11 cellular contexts compared by ENCODE assay signal in genomic region chr6:18280084-18280483, GRCh38. TPM values are rescaled to one million over a fixed set of nuclear protein-coding genes. Genes with fewer than 3 reads are reported as not detected.
DNase-seq lines count a peak whose midpoint lies in the region; TF ChIP-seq lines count a peak whose summit lies in the region.
"Had no signal": no experiment of that assay in that cellular context is flagged by ENCODE, and none has a peak within 500 bp of the region (broad histone marks: within the 10 kb centered on the region; RNA-seq: fewer than 3 reads in every experiment).

No MANE protein-coding gene starts in this region.

- DNase-seq in HEK293T (ENCODE audit: extremely low spot score) (peak; percentile 22), NCI-H2107 (lab: John Stamatoyannopoulos, UW) (peak; percentile 16), SK-N-SH (no peak), osteoblast (ENCODE audit: insufficient read length, low spot score, missing footprints) (no peak), A172 (ENCODE audit: low spot score) (no peak), NCI-H82 (lab: John Stamatoyannopoulos, UW) (no peak)
- no peak for DNase-seq in stimulated activated CD4-positive, alpha-beta T cell treated with anti-CD3 and anti-CD28 coated beads, Interleukin-4, amount 100 ng/mL, for 4 hours
- DNase-seq: dermis blood vessel endothelial cell, DMS53, sigmoid colon had no signal

- no peak for TF ChIP-seq EP300 in SK-N-SH (IDR thresholded peaks at IDR 0.05; ENCODE audit: borderline replicate concordance in 1 of 2, low read depth in 1 of 2, low read length in 1 of 2)

- H3K4me2 ChIP-seq in SK-N-SH = no peak overlapping the region; the same call in 1 of the 2 replicates
- H3K4me2 ChIP-seq in osteoblast (ENCODE audit: insufficient read depth, low read length) = peak overlapping the region; percentile 49

- CTCF ChIA-PET in HEK293T (lab: Yijun Ruan, JAX) = interaction anchor here (1.0 kb wide), 1 partner anchor 224 kb away, joined by 3 read pairs; no protein-coding TSS in a partner anchor
- CTCF ChIA-PET in SK-N-SH (lab: Yijun Ruan, JAX) = interaction anchor here (0.9 to 1.2 kb wide), 3 partner anchors 12 to 15 kb away, joined by 3 read pairs; no protein-coding TSS in a partner anchor

- H3K27ac ChIP-seq in SK-N-SH (ENCODE audit: low read depth in 2 of 2, low read length in 1 of 2) = peak overlapping the region in 1 of 2 experiments; percentile 7; a peak in 1 of 4 replicates
- H3K27ac ChIP-seq in osteoblast (ENCODE audit: low read depth, low read length) = no peak overlapping the region
- H3K27ac ChIP-seq: sigmoid colon, thoracic aorta had no signal

- H4K20me1 ChIP-seq in SK-N-SH (ENCODE audit: insufficient read depth) = no peaks in the 10 kb centered on the region
- no peaks in the 10 kb centered on the region for H4K20me1 ChIP-seq in osteoblast (ENCODE audit: insufficient read depth, low read length)

- TF ChIP-seq CTCF in SK-N-SH (IDR thresholded peaks at IDR 0.05) = no peak
- TF ChIP-seq CTCF in osteoblast (IDR thresholded peaks at IDR 0.05; ENCODE audit: extremely low read depth, low read depth, low read length) = no peak

- H3K27me3 ChIP-seq in SK-N-SH (ENCODE audit: insufficient read depth) (peaks cover 15% of the 10 kb centered on the region; the same call in 1 of the 2 replicates), osteoblast (ENCODE audit: insufficient read depth, low read length) (peaks cover 57% of the 10 kb centered on the region)

- POLR2A ChIA-PET in HEK293T (lab: Yijun Ruan, JAX) (no interaction called here), SK-N-SH (lab: Yijun Ruan, JAX) (no interaction called here)

- no peaks in the 10 kb centered on the region for H3K79me2 ChIP-seq in SK-N-SH (ENCODE audit: insufficient read depth)
- H3K79me2 ChIP-seq in osteoblast (ENCODE audit: insufficient read depth, low read length) = no peaks in the 10 kb centered on the region

- H3K9ac ChIP-seq in SK-N-SH = no peak overlapping the region

- H3K9me2 ChIP-seq in SK-N-SH = no peaks in the 10 kb centered on the region

- H3K9me3 ChIP-seq in SK-N-SH (no peaks in the 10 kb centered on the region), osteoblast (ENCODE audit: low read depth, low read length) (no peaks in the 10 kb centered on the region)
- H3K9me3 ChIP-seq: sigmoid colon, thoracic aorta had no signal

- H3K4me1 ChIP-seq in SK-N-SH (ENCODE audit: control insufficient read depth in 1 of 2, insufficient read depth in 2 of 2, low read depth in 1 of 2, low read length in 1 of 2) (peaks cover 0 to 6% of the 10 kb centered on the region in 2 experiments; a peak in 2 of 4 replicates), osteoblast (ENCODE audit: insufficient read depth, low read length) (peaks cover 4% of the 10 kb centered on the region)

- 22% methylated on average over 6 of the region's 6 CpGs for WGBS in SK-N-SH (ENCODE audit: low lambda C conversion rate)

- TF ChIP-seq RAD21 in SK-N-SH (IDR thresholded peaks at IDR 0.05; ENCODE audit: low read length) = no peak

- H3K36me3 ChIP-seq in SK-N-SH (replicated peaks in 1 of 2; ENCODE audit: control insufficient read depth in 1 of 2, insufficient read depth in 2 of 2, low read length in 1 of 2) = no peaks in the 10 kb centered on the region
- no peaks in the 10 kb centered on the region for H3K36me3 ChIP-seq in osteoblast (ENCODE audit: insufficient read depth, low read length)
- H3K36me3 ChIP-seq: sigmoid colon, thoracic aorta had no signal

- H2AFZ ChIP-seq in SK-N-SH (ENCODE audit: low read depth) (no peak overlapping the region), osteoblast (ENCODE audit: low read length) (no peak overlapping the region)

- H3K4me3 ChIP-seq in SK-N-SH (ENCODE audit: low read depth in 2 of 2, low read length in 1 of 2) = no peak overlapping the region
- H3K4me3 ChIP-seq in osteoblast (ENCODE audit: insufficient read depth, low read length) = peak overlapping the region; percentile 15
- H3K4me3 ChIP-seq: sigmoid colon, thoracic aorta had no signal

- H3F3A ChIP-seq in SK-N-SH (replicated peaks; ENCODE audit: insufficient read depth) = no peaks in the 10 kb centered on the region

TF ChIP-seq in HEK293T, 16 proteins besides CTCF, POLR2A, EP300 and RAD21:
- TF ChIP-seq CTBP1 (IDR thresholded peaks at IDR 0.05; ENCODE audit: borderline replicate concordance) (no peak), FOXA1 (IDR thresholded peaks at IDR 0.05) (no peak)
- TF ChIP-seq, protein P1, sequence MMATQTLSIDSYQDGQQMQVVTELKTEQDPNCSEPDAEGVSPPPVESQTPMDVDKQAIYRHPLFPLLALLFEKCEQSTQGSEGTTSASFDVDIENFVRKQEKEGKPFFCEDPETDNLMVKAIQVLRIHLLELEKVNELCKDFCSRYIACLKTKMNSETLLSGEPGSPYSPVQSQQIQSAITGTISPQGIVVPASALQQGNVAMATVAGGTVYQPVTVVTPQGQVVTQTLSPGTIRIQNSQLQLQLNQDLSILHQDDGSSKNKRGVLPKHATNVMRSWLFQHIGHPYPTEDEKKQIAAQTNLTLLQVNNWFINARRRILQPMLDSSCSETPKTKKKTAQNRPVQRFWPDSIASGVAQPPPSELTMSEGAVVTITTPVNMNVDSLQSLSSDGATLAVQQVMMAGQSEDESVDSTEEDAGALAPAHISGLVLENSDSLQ (IDR thresholded peaks at IDR 0.05) = peak; percentile 49; the same call in 1 of the 2 replicates

TF ChIP-seq in SK-N-SH, 30 proteins besides CTCF, POLR2A, EP300 and RAD21:
- no peak for TF ChIP-seq FOXM1 (IDR thresholded peaks at IDR 0.05; ENCODE audit: low read depth)
- TF ChIP-seq NFIC (IDR thresholded peaks at IDR 0.05; ENCODE audit: borderline replicate concordance) = 0 out of 2 replicates have a peak, but pooled peaks have one; percentile 5
- TF ChIP-seq YY1 (IDR thresholded peaks at IDR 0.05; ENCODE audit: low read depth) = no peak
- TF ChIP-seq, protein P2, sequence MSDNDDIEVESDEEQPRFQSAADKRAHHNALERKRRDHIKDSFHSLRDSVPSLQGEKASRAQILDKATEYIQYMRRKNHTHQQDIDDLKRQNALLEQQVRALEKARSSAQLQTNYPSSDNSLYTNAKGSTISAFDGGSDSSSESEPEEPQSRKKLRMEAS (IDR thresholded peaks at IDR 0.05; ENCODE audit: low read depth) = no peak

RNA-seq across cellular contexts. Expression of gene DEK, which starts 15.8 kb away (rescaled TPM):
- polyA plus RNA-seq in SK-N-SH (2012; rRNA removed) = 34.2 and 35.7 TPM in 2 replicates
- polyA plus RNA-seq in SK-N-SH (2012; cell fraction: cytosol; rRNA removed) = 49.1 and 63.6 TPM in 2 replicates
- polyA plus RNA-seq in SK-N-SH (2012; cell fraction: nucleus; rRNA removed) = 14.3 and 22.4 TPM in 2 replicates
- total RNA-seq in osteoblast = 102 and 113 TPM in 2 replicates
- total RNA-seq in A172 (2014; rRNA removed; shearing (Covaris generic)) = 193 and 213 TPM in 2 replicates

Comparison
In these comparisons a context has a peak if more than half of its experiments do, and no peak if none do; other contexts are left out.
1. DNase-seq: peak in HEK293T (single experiment) and NCI-H2107 (single experiment); none in SK-N-SH (single experiment), osteoblast (single experiment), stimulated activated CD4-positive, alpha-beta T cell treated with anti-CD3 and anti-CD28 coated beads, Interleukin-4, amount 100 ng/mL, for 4 hours (0 of 2), A172 (single experiment) and NCI-H82 (single experiment).